In the genomic region with DNA sequence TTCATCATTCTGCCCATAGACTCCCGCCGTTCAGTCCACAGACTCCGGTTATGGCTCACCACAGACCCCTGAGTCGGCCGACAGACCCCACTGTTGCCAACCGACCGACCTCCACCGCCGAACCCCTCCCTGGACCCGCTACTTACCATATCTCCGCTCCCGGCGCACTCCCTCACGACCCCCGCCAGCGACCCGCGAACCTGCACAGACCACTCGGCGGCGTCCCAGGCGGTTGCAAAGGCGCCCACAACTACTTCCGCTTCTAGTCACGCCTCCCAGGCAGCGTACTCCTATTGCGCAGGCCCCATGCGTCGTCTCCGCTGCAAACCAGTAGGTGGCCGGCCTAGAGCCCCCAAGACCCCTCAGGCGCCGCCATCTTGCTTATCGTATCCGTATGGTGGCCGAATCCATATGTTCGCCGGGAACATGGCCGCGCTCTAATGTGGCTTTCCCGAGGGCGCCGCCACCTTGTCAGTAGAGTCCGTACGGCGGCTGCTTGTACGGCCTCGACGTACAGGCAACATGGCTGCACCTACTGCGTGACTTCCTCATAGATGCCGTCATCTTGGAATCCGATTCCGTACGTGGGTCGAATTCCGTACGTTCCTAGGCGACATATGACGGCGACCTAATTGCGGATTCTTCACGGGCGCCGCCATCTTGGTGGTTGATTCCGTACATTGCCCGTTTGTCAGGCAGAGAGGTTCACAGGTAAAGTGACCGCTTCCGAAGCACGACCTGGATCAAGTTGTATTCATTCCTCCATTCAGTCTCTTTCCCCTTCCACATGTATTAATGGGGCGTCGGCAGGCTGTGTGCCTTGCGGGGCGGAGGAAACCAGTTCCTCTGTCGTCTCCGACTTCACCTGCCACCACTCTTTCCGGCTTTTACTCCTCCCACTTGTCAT, we compare ENCODE assay signal across 8 cellular contexts. TPM values are rescaled to one million over a fixed set of nuclear protein-coding genes. Genes with fewer than 3 reads are reported as not detected.
DNase-seq lines count a peak whose midpoint lies in the region; ATAC-seq, FAIRE-seq and TF ChIP-seq lines count a peak whose summit lies in the region.

A gene (minus strand): TSS at position 252 of the 907 bp plus-strand sequence. CDS start 103 bp downstream, at position 149.

- peak within 1 kb of the TSS; percentile 72 for H3K9ac ChIP-seq in smooth muscle cell (ENCODE audit: low read depth)

- H3K27ac ChIP-seq in smooth muscle cell (ENCODE audit: low read depth) = peak within 1 kb of the TSS; percentile 47

- peaks cover 7% of the 10 kb centered on the region for H3K79me2 ChIP-seq in smooth muscle cell (ENCODE audit: low read depth)

- no peaks in the 10 kb centered on the region for H3F3A ChIP-seq in smooth muscle cell (ENCODE audit: low read depth)

- peak within 1 kb of the TSS; percentile 98 for H3K4me3 ChIP-seq in AG09309 (ENCODE audit: control insufficient read depth, low read depth, low read length)
- H3K4me3 ChIP-seq in WI38 (ENCODE audit: low read depth, low read length) = peak within 1 kb of the TSS; percentile 78
- peak within 1 kb of the TSS; percentile 75 for H3K4me3 ChIP-seq in bronchial epithelial cell (ENCODE audit: low read depth, low read length)
- H3K4me3 ChIP-seq in smooth muscle cell = peak within 1 kb of the TSS; percentile 87

- H3K4me1 ChIP-seq in smooth muscle cell (ENCODE audit: low read depth) = peaks cover 4% of the 10 kb centered on the region

- H3K36me3 ChIP-seq in bronchial epithelial cell (ENCODE audit: control insufficient read depth, insufficient read depth, low read length) (peaks cover 16% of the 10 kb centered on the region), smooth muscle cell (ENCODE audit: low read depth) (no peaks in the 10 kb centered on the region)

- H3K27me3 ChIP-seq in bronchial epithelial cell (ENCODE audit: control insufficient read depth, insufficient read depth, low read length) (no peaks in the 10 kb centered on the region), smooth muscle cell (ENCODE audit: low read depth) (no peaks in the 10 kb centered on the region)

- no peaks in the 10 kb centered on the region for H4K20me1 ChIP-seq in smooth muscle cell (ENCODE audit: low read depth)

- FAIRE-seq in bronchial epithelial cell (lab: Jason Lieb, UNC) = peak; percentile 92

- no peaks in the 10 kb centered on the region for H3K9me3 ChIP-seq in smooth muscle cell (replicated peaks; ENCODE audit: low read depth)

- peak within 1 kb of the TSS; percentile 97 for H2AFZ ChIP-seq in smooth muscle cell (ENCODE audit: low read depth)

- DNase-seq in AG09309 (ENCODE audit: low read depth) (peak; percentile 99), NCI-H2227 treated with DMSO at 0.1 percent for 48 hours (lab: John Stamatoyannopoulos, UW) (peak; percentile 98), bronchial epithelial cell (ENCODE audit: low read depth) (peak; percentile 98), iPS-NIHi7 (ENCODE audit: extremely low spot score) (peak; percentile 92), smooth muscle cell (lab: John Stamatoyannopoulos, UW; ENCODE audit: unreplicated experiment) (peak; percentile 88)

- peak; percentile 58 for TF ChIP-seq CTCF in AG09309 (IDR thresholded peaks at IDR 0.05; ENCODE audit: control insufficient read depth, insufficient read depth, low read depth, low read length, missing control alignments)
- peak; percentile 51; the same call in 1 of the 2 replicates for TF ChIP-seq CTCF in WI38 (IDR thresholded peaks at IDR 0.05; ENCODE audit: low read depth, low read length)
- TF ChIP-seq CTCF in bronchial epithelial cell (IDR thresholded peaks at IDR 0.05; ENCODE audit: insufficient read depth, low read length, severe bottlenecking) = peak; percentile 55
- peak; percentile 24 for TF ChIP-seq CTCF in smooth muscle cell (IDR thresholded peaks at IDR 0.05; ENCODE audit: borderline replicate concordance, insufficient read depth, poor library complexity, severe bottlenecking)

- H3K4me2 ChIP-seq in smooth muscle cell = peak within 1 kb of the TSS; percentile 89

- ATAC-seq in GM18909 (IDR thresholded peaks at IDR 0.05; ENCODE audit: poor library complexity, unreplicated experiment) = peak; percentile 90
- peak; percentile 90 for ATAC-seq in HG03175 (IDR thresholded peaks at IDR 0.05; ENCODE audit: unreplicated experiment)

- under 1% methylated on average over 76 of the region's 76 CpGs for WGBS in smooth muscle cell (ENCODE audit: low lambda C conversion rate)

RNA-seq across cellular contexts. Expression of the gene that starts here (rescaled TPM):
- total RNA-seq in bronchial epithelial cell = 32.6 and 40.1 TPM in 2 replicates
- total RNA-seq in smooth muscle cell = 15.4 and 20.6 TPM in 2 replicates
- polyA plus RNA-seq in smooth muscle cell = 39.6 and 70.1 TPM in 2 replicates

Comparison
In these comparisons a context has a peak if more than half of its experiments do, and no peak if none do; other contexts are left out.
1. Peak in every context shown above with its lines: DNase-seq, ATAC-seq, H3K4me3 ChIP-seq and H3K27ac ChIP-seq.